1 cellular context compared by ENCODE assay signal in genomic region chr21:42685036-42685435, GRCh38.
TF ChIP-seq lines count a peak whose summit lies in the region.

No MANE protein-coding gene starts in this region.

TF ChIP-seq in GM23338, 12 proteins besides CTCF, POLR2A, EP300 and RAD21 (continued from another document):
- TF ChIP-seq ZNF462 (CRISPR knock-in tag; IDR thresholded peaks at IDR 0.05): no peak
TF ChIP-seq in GM23338: peak in this region for 0.
